37 cellular contexts compared by ENCODE assay signal in genomic region chr5:68314465-68314864, GRCh38.
"Had no signal": no experiment of that assay in that cellular context is flagged by ENCODE, and none has a peak within 500 bp of the region (broad histone marks: within the 10 kb centered on the region; RNA-seq: fewer than 3 reads in every experiment).

No MANE protein-coding gene starts in this region.

- H3K9me3 ChIP-seq: adrenal gland, ascending aorta, body of pancreas, breast epithelium had no signal

- DNase-seq: activated effector memory CD4-positive, alpha-beta T cell treated with anti-CD3 and anti-CD28 coated beads, Interleukin-2, amount 50 U/mL, for 16 hours; activated effector memory CD4-positive, alpha-beta T cell treated with Interleukin-2 at 50 U/mL for 16 hours; activated gamma-delta T cell; activated gamma-delta T cell treated with Interleukin-2 at 50 U/mL for 16 hours; activated naive CD4-positive, alpha-beta T cell; activated naive CD4-positive, alpha-beta T cell treated with anti-CD3 and anti-CD28 coated beads for 36 hours; activated naive CD4-positive, alpha-beta T cell treated with anti-CD3 and anti-CD28 coated beads, Interleukin-2, amount 10 ng/mL, durations not matched to agents 7 days and 5 days; activated naive CD4-positive, alpha-beta T cell treated with anti-CD3 and anti-CD28 coated beads, Interleukin-2, amount 50 U/mL, for 16 hours; activated naive CD4-positive, alpha-beta T cell treated with Interleukin-2 at 50 U/mL for 16 hours; activated naive CD8-positive, alpha-beta T cell treated with anti-CD3 and anti-CD28 coated beads for 36 hours; activated naive CD8-positive, alpha-beta T cell treated with anti-CD3 and anti-CD28 coated beads, Interleukin-2, amount 10 ng/mL, durations not matched to agents 7 days and 5 days; activated naive CD8-positive, alpha-beta T cell treated with anti-CD3 and anti-CD28 coated beads, Interleukin-2, amount 50 U/mL, for 24 hours; activated T-cell treated with anti-CD3 and anti-CD28 coated beads, Interleukin-2, amount 50 U/mL, for 24 hours; activated T-cell treated with anti-CD3 and anti-CD28 coated beads, Interleukin-2, amount 50 U/mL, for 4 hours; activated T-cell treated with anti-CD3 and anti-CD28 coated beads, Interleukin-2, amount 50 U/mL, for 48 hours; activated T-cell treated with anti-CD3 and anti-CD28 coated beads, Interleukin-2, amount 50 U/mL, for 72 hours; adrenal gland; amniotic stem cell; amygdala; anterior cingulate cortex; aorta; body of pancreas; brain microvascular endothelial cell; caudate nucleus; central memory CD4-positive, alpha-beta T cell; cerebellar nuclear complex had no signal

- H3K27me3 ChIP-seq: adrenal gland, ascending aorta, body of pancreas, brain microvascular endothelial cell, breast epithelium, cardiac muscle cell had no signal

- H3K27me3 Mint-ChIP-seq: activated naive CD8-positive, alpha-beta T cell; activated naive CD8-positive, alpha-beta T cell treated with anti-CD3 and anti-CD28 coated beads for 36 hours; activated naive CD8-positive, alpha-beta T cell treated with anti-CD3 and anti-CD28 coated beads, Interleukin-2, amount 10 ng/mL, durations not matched to agents 7 days and 5 days; activated naive CD8-positive, alpha-beta T cell treated with anti-CD3 and anti-CD28 coated beads, Interleukin-2, amount 50 U/mL, for 24 hours; activated T-cell treated with anti-CD3 and anti-CD28 coated beads, Interleukin-2, amount 50 U/mL, for 24 hours; activated T-helper 17 cell treated with anti-CD3 and anti-CD28 coated beads, Interleukin-2, amount 50 U/mL, for 72 hours; brain; central memory CD8-positive, alpha-beta T cell had no signal

- H3K27ac ChIP-seq: adrenal gland, ascending aorta, body of pancreas, brain microvascular endothelial cell, breast epithelium, cardiac muscle cell had no signal

- FAIRE-seq: astrocyte had no signal

- H3K36me3 ChIP-seq: adrenal gland, ascending aorta, brain microvascular endothelial cell, breast epithelium, cardiac muscle cell had no signal

- ATAC-seq: activated naive CD4-positive, alpha-beta T cell treated with anti-CD3 and anti-CD28 coated beads, Interleukin-2, amount 50 U/mL, for 72 hours; activated naive CD8-positive, alpha-beta T cell treated with anti-CD3 and anti-CD28 coated beads, Interleukin-2, amount 50 U/mL, for 24 hours; activated T-cell treated with anti-CD3 and anti-CD28 coated beads, Interleukin-2, amount 50 U/mL, for 4 hours; activated T-cell treated with anti-CD3 and anti-CD28 coated beads, Interleukin-2, amount 50 U/mL, for 72 hours; activated T-helper 17 cell treated with anti-CD3 and anti-CD28 coated beads, Interleukin-2, amount 50 U/mL, for 72 hours; body of pancreas had no signal

- H3K4me3 ChIP-seq: adrenal gland, ascending aorta, body of pancreas, breast epithelium, cardiac muscle cell had no signal

- H3K4me3 Mint-ChIP-seq: activated naive CD4-positive, alpha-beta T cell treated with anti-CD3 and anti-CD28 coated beads for 36 hours; activated naive CD4-positive, alpha-beta T cell treated with anti-CD3 and anti-CD28 coated beads, Interleukin-2, amount 10 ng/mL, durations not matched to agents 7 days and 5 days; activated naive CD4-positive, alpha-beta T cell treated with anti-CD3 and anti-CD28 coated beads, Interleukin-2, amount 50 U/mL, for 24 hours; activated naive CD8-positive, alpha-beta T cell; activated naive CD8-positive, alpha-beta T cell treated with anti-CD3 and anti-CD28 coated beads for 36 hours; activated naive CD8-positive, alpha-beta T cell treated with anti-CD3 and anti-CD28 coated beads, Interleukin-2, amount 10 ng/mL, durations not matched to agents 7 days and 5 days; activated naive CD8-positive, alpha-beta T cell treated with anti-CD3 and anti-CD28 coated beads, Interleukin-2, amount 50 U/mL, for 24 hours; activated T-cell treated with anti-CD3 and anti-CD28 coated beads, Interleukin-2, amount 50 U/mL, for 24 hours; activated T-cell treated with anti-CD3 and anti-CD28 coated beads, Interleukin-2, amount 50 U/mL, for 4 hours; activated T-cell treated with anti-CD3 and anti-CD28 coated beads, Interleukin-2, amount 50 U/mL, for 72 hours; activated T-helper 1 cell treated with anti-CD3 and anti-CD28 coated beads, Interleukin-12 subunit alpha, Interleukin-12 subunit beta, Interleukin-2, Interleukin-4 antibody, amounts not matched to agents 30 ng/mL and 10 ng/mL and 1 ng/mL, durations not matched to agents 14 hours and 24 hours and 36 hours; brain; central memory CD8-positive, alpha-beta T cell had no signal

- H3K4me1 Mint-ChIP-seq: brain had no signal

- H3K36me3 Mint-ChIP-seq: activated naive CD4-positive, alpha-beta T cell treated with anti-CD3 and anti-CD28 coated beads, Interleukin-2, amount 10 ng/mL, durations not matched to agents 7 days and 5 days; activated naive CD4-positive, alpha-beta T cell treated with anti-CD3 and anti-CD28 coated beads, Interleukin-2, amount 50 U/mL, for 72 hours; activated naive CD8-positive, alpha-beta T cell treated with anti-CD3 and anti-CD28 coated beads for 36 hours; brain had no signal

- H3K4me1 ChIP-seq: ascending aorta, body of pancreas, breast epithelium had no signal

- H3K27ac Mint-ChIP-seq: activated naive CD4-positive, alpha-beta T cell treated with anti-CD3 and anti-CD28 coated beads for 36 hours; activated naive CD4-positive, alpha-beta T cell treated with anti-CD3 and anti-CD28 coated beads, Interleukin-2, amount 10 ng/mL, durations not matched to agents 7 days and 5 days; activated naive CD4-positive, alpha-beta T cell treated with anti-CD3 and anti-CD28 coated beads, Interleukin-2, amount 50 U/mL, for 24 hours; activated naive CD4-positive, alpha-beta T cell treated with anti-CD3 and anti-CD28 coated beads, Interleukin-2, amount 50 U/mL, for 72 hours; activated naive CD8-positive, alpha-beta T cell; activated naive CD8-positive, alpha-beta T cell treated with anti-CD3 and anti-CD28 coated beads for 36 hours; activated naive CD8-positive, alpha-beta T cell treated with anti-CD3 and anti-CD28 coated beads, Interleukin-2, amount 10 ng/mL, durations not matched to agents 7 days and 5 days; activated naive CD8-positive, alpha-beta T cell treated with anti-CD3 and anti-CD28 coated beads, Interleukin-2, amount 50 U/mL, for 24 hours; activated T-cell treated with anti-CD3 and anti-CD28 coated beads, Interleukin-2, amount 50 U/mL, for 24 hours; activated T-helper 1 cell treated with anti-CD3 and anti-CD28 coated beads, Interleukin-12 subunit alpha, Interleukin-12 subunit beta, Interleukin-2, Interleukin-4 antibody, amounts not matched to agents 30 ng/mL and 10 ng/mL and 1 ng/mL, durations not matched to agents 14 hours and 24 hours and 36 hours; brain had no signal
